ENCODE assay signal across 17 cellular contexts in genomic region chr20:58116505-58116904, GRCh38.
DNase-seq lines count a peak whose midpoint lies in the region; ATAC-seq, FAIRE-seq and TF ChIP-seq lines count a peak whose summit lies in the region.
"Had no signal": no experiment of that assay in that cellular context is flagged by ENCODE, and none has a peak within 500 bp of the region (broad histone marks: within the 10 kb centered on the region; RNA-seq: fewer than 3 reads in every experiment).

No MANE protein-coding gene starts in this region.

- no peak overlapping the region for H2BK5ac ChIP-seq in H9 (ENCODE audit: insufficient read length, low read length)

- H3K27ac ChIP-seq in H9 (ENCODE audit: insufficient read length, low read depth, low read length) (no peak overlapping the region), coronary artery (no peak overlapping the region), right lobe of liver (no peak overlapping the region)

- no peak for FAIRE-seq in frontal cortex (lab: Jason Lieb, UNC)
- FAIRE-seq: A204.1, HepG2 had no signal

- intact Hi-C loops in right lobe of liver (cut with DNase I) = no loop called here

- H3K9me3 Mint-ChIP-seq in H9 = peaks cover 2 to 10% of the 10 kb centered on the region in 2 experiments; a peak in 3 of 5 replicates
- H3K9me3 Mint-ChIP-seq in nephron progenitor cell = peaks cover 42% of the 10 kb centered on the region

- no peak overlapping the region for H3T11ph ChIP-seq in H9 (ENCODE audit: low read length)

- H4K20me1 ChIP-seq in H9 (ENCODE audit: control insufficient read depth, insufficient read depth, insufficient read length) = no peaks in the 10 kb centered on the region

- H3K27me3 Mint-ChIP-seq in H9 (ENCODE audit: low read depth) = peaks cover 6% of the 10 kb centered on the region
- peaks cover 12% of the 10 kb centered on the region for H3K27me3 Mint-ChIP-seq in nephron progenitor cell (ENCODE audit: low read depth, poor library complexity)

- H3K4ac ChIP-seq in H9 (ENCODE audit: low read depth, low read length) = no peak overlapping the region

- H3K4me1 Mint-ChIP-seq in H9 = no peaks in the 10 kb centered on the region
- H3K4me1 Mint-ChIP-seq in nephron progenitor cell = peaks cover 3% of the 10 kb centered on the region
- H3K4me1 Mint-ChIP-seq: CD4-positive, alpha-beta memory T cell; IgD-negative memory B cell had no signal

- H3K23me2 ChIP-seq in H9 (ENCODE audit: insufficient read length, low read depth, low read length, poor library complexity, severe bottlenecking) = no peaks in the 10 kb centered on the region

- no peak overlapping the region for H3K23ac ChIP-seq in H9 (ENCODE audit: insufficient read length, low read depth, low read length)

- ATAC-seq in right lobe of liver = no peak
- ATAC-seq: HepG2 had no signal

- H3K14ac ChIP-seq in H9 (ENCODE audit: insufficient read depth, low read length) = no peak overlapping the region

- no peaks in the 10 kb centered on the region; the same call in 1 of the 2 replicates for H3K4me1 ChIP-seq in H9 (ENCODE audit: insufficient read depth, low read length)
- no peaks in the 10 kb centered on the region for H3K4me1 ChIP-seq in right lobe of liver

- H3K27ac Mint-ChIP-seq in H9 = no peak overlapping the region
- H3K27ac Mint-ChIP-seq in nephron progenitor cell = no peak overlapping the region
- H3K27ac Mint-ChIP-seq: CD14-positive monocyte; CD4-positive, alpha-beta memory T cell; HFFc6; IgD-negative memory B cell had no signal

- no peak overlapping the region for H2BK20ac ChIP-seq in H9 (ENCODE audit: low read depth, low read length, poor library complexity, severe bottlenecking)

- H3K18ac ChIP-seq in H9 (ENCODE audit: insufficient read length, low read depth, low read length) = no peak overlapping the region

- H3K9me3 ChIP-seq in H9 (ENCODE audit: control insufficient read depth, low read depth, low read length) = no peaks in the 10 kb centered on the region
- H3K9me3 ChIP-seq in right lobe of liver = no peaks in the 10 kb centered on the region

- H3K79me2 ChIP-seq in H9 (ENCODE audit: insufficient read depth, low read length) = no peaks in the 10 kb centered on the region

- peak; percentile 2 for DNase-seq in D341Med (ENCODE audit: low spot score)
- DNase-seq in H9 = peak; percentile 14
- DNase-seq in coronary artery (ENCODE audit: low spot score) = peak; percentile 22
- DNase-seq in nephron progenitor cell = no peak
- no peak for DNase-seq in right lobe of liver
- DNase-seq in frontal cortex (ENCODE audit: low spot score in 2 of 2) = no peak
- DNase-seq: ACHN; CD4-positive, alpha-beta memory T cell; DMS79 treated with DMSO at 0.1 percent for 48 hours; GF-D8; HCEC 1CT; HFFc6; KBM-7 had no signal

- TF ChIP-seq CTCF in H9 (conservative IDR thresholded peaks at IDR 0.05) (peak; percentile 35; the same call in 1 of the 3 replicates), coronary artery (IDR thresholded peaks at IDR 0.05) (no peak), nephron progenitor cell (IDR thresholded peaks at IDR 0.05) (no peak), right lobe of liver (IDR thresholded peaks at IDR 0.05) (no peak)

- H2BK15ac ChIP-seq in H9 (ENCODE audit: low read depth, low read length) = no peak overlapping the region

- no peaks in the 10 kb centered on the region for H3K36me3 Mint-ChIP-seq in H9 (ENCODE audit: insufficient read depth in 1 of 3, low read depth in 3 of 3)
- no peaks in the 10 kb centered on the region for H3K36me3 Mint-ChIP-seq in nephron progenitor cell (ENCODE audit: low read depth)
- H3K36me3 Mint-ChIP-seq: CD14-positive monocyte, IgD-negative memory B cell had no signal

- no peak overlapping the region for H4K91ac ChIP-seq in H9 (ENCODE audit: insufficient read length, low read depth, low read length)

- no peak overlapping the region for H4K5ac ChIP-seq in H9 (ENCODE audit: insufficient read length, low read depth, low read length)

- H3K79me1 ChIP-seq in H9 (ENCODE audit: insufficient read depth, low read depth, low read length, poor library complexity, severe bottlenecking) = no peaks in the 10 kb centered on the region

- H3K4me3 Mint-ChIP-seq in H9 = no peak overlapping the region
- no peak overlapping the region for H3K4me3 Mint-ChIP-seq in nephron progenitor cell
- H3K4me3 Mint-ChIP-seq: CD14-positive monocyte; CD4-positive, alpha-beta memory T cell; HFFc6; IgD-negative memory B cell had no signal

- H3K4me3 ChIP-seq in coronary artery = no peak overlapping the region
- no peak overlapping the region for H3K4me3 ChIP-seq in right lobe of liver

- no peak overlapping the region for H4K8ac ChIP-seq in H9 (replicated peaks; ENCODE audit: insufficient read length, low read depth, low read length)

- no peak overlapping the region for H3K4me2 ChIP-seq in H9 (ENCODE audit: insufficient read depth, insufficient read length, low read length)

- no peak overlapping the region for H2BK120ac ChIP-seq in H9 (ENCODE audit: low read depth, low read length, poor library complexity, severe bottlenecking)

- no peaks in the 10 kb centered on the region for H3K27me3 ChIP-seq in H9 (ENCODE audit: insufficient read depth, low read length)
- no peaks in the 10 kb centered on the region for H3K27me3 ChIP-seq in right lobe of liver

- no peak for TF ChIP-seq POLR2A in right lobe of liver (IDR thresholded peaks at IDR 0.05)

- no peak overlapping the region for H3K9ac ChIP-seq in H9 (ENCODE audit: extremely low read depth, insufficient read length, low read length)

- WGBS in H9 (ENCODE audit: extremely low coverage, insufficient read length, low lambda C conversion rate) = no CpG with 5 or more reads among the region's 2 CpGs
- WGBS in right lobe of liver (ENCODE audit: insufficient coverage, low coverage, low lambda C conversion rate, missing lambda C conversion rate) = 45% methylated on average over 2 of the region's 2 CpGs

- no peak overlapping the region for H2BK12ac ChIP-seq in H9 (ENCODE audit: insufficient read length, low read depth, low read length)

- H2AFZ ChIP-seq in H9 (ENCODE audit: low read length) = no peak overlapping the region

- H3K36me3 ChIP-seq in right lobe of liver = no peaks in the 10 kb centered on the region

- H2AK5ac ChIP-seq in H9 (ENCODE audit: insufficient read length, low read length) = no peak overlapping the region

- H3K56ac ChIP-seq in H9 (ENCODE audit: insufficient read length, low read depth, low read length) = no peak overlapping the region

Comparison
In these comparisons a context has a peak if more than half of its experiments do, and no peak if none do; other contexts are left out.
1. DNase-seq: peak in D341Med (single experiment), H9 (single experiment) and coronary artery (single experiment); none in nephron progenitor cell (single experiment), right lobe of liver (0 of 3) and frontal cortex (0 of 2).